Comparison of ENCODE assay signal across 20 cellular contexts in genomic region chr11:532512-533048, GRCh38.
"Had no signal": no experiment of that assay in that cellular context is flagged by ENCODE, and none has a peak within 500 bp of the region (broad histone marks: within the 10 kb centered on the region; RNA-seq: fewer than 3 reads in every experiment).

No MANE protein-coding gene starts in this region.

- H3K9me3 Mint-ChIP-seq: activated CD4-positive, alpha-beta T cell treated with anti-CD3 and anti-CD28 coated beads, Interleukin-2, amount 10 ng/mL, durations not matched to agents 7 days and 5 days; activated naive CD4-positive, alpha-beta T cell treated with anti-CD3 and anti-CD28 coated beads, Interleukin-2, amount 10 ng/mL, durations not matched to agents 7 days and 5 days; activated naive CD8-positive, alpha-beta T cell treated with anti-CD3 and anti-CD28 coated beads, Interleukin-2, amount 50 U/mL, for 24 hours; activated T-cell treated with anti-CD3 and anti-CD28 coated beads, Interleukin-2, amount 50 U/mL, for 4 hours; memory B cell; naive thymus-derived CD4-positive, alpha-beta T cell had no signal

- DNase-seq: activated CD4-positive, alpha-beta T cell treated with anti-CD3 and anti-CD28 coated beads, Interleukin-2, amount 10 ng/mL, durations not matched to agents 7 days and 5 days; activated CD8-positive, alpha-beta T cell treated with anti-CD3 and anti-CD28 coated beads, Interleukin-2, amount 10 ng/mL, durations not matched to agents 7 days and 5 days; activated effector memory CD4-positive, alpha-beta T cell treated with Interleukin-2 at 50 U/mL for 16 hours; activated naive CD4-positive, alpha-beta T cell treated with anti-CD3 and anti-CD28 coated beads, Interleukin-2, amount 10 ng/mL, durations not matched to agents 7 days and 5 days; activated naive CD8-positive, alpha-beta T cell treated with anti-CD3 and anti-CD28 coated beads, Interleukin-2, amount 50 U/mL, for 24 hours; activated T-cell treated with anti-CD3 and anti-CD28 coated beads, Interleukin-2, amount 50 U/mL, for 4 hours; anterior cingulate cortex; central memory CD4-positive, alpha-beta T cell; foreskin melanocyte; naive thymus-derived CD4-positive, alpha-beta T cell; stimulated activated CD4-positive, alpha-beta T cell treated with anti-CD3 and anti-CD28 coated beads, Interleukin-12 subunit alpha, Interleukin-12 subunit beta, amount 100 ng/mL, for 4 hours; stimulated activated CD4-positive, alpha-beta T cell treated with anti-CD3 and anti-CD28 coated beads, Interleukin-1b, Interleukin-23, amount 100 ng/mL, for 48 hours; stimulated activated CD8-positive, alpha-beta memory T cell treated with anti-CD3 and anti-CD28 coated beads, Interleukin-4, amount 100 ng/mL, for 48 hours; stimulated activated naive CD4-positive, alpha-beta T cell; T-helper 1 cell; T-helper 9 cell had no signal

- H3K27me3 Mint-ChIP-seq: activated CD4-positive, alpha-beta T cell treated with anti-CD3 and anti-CD28 coated beads, Interleukin-2, amount 10 ng/mL, durations not matched to agents 7 days and 5 days; activated naive CD8-positive, alpha-beta T cell treated with anti-CD3 and anti-CD28 coated beads, Interleukin-2, amount 50 U/mL, for 24 hours; brain; memory B cell; naive thymus-derived CD4-positive, alpha-beta T cell had no signal

- H3K27ac Mint-ChIP-seq: activated CD4-positive, alpha-beta T cell treated with anti-CD3 and anti-CD28 coated beads, Interleukin-2, amount 10 ng/mL, durations not matched to agents 7 days and 5 days; activated CD8-positive, alpha-beta T cell treated with anti-CD3 and anti-CD28 coated beads, Interleukin-2, amount 10 ng/mL, durations not matched to agents 7 days and 5 days; activated naive CD4-positive, alpha-beta T cell treated with anti-CD3 and anti-CD28 coated beads, Interleukin-2, amount 10 ng/mL, durations not matched to agents 7 days and 5 days; activated naive CD8-positive, alpha-beta T cell treated with anti-CD3 and anti-CD28 coated beads, Interleukin-2, amount 50 U/mL, for 24 hours; memory B cell; naive thymus-derived CD4-positive, alpha-beta T cell had no signal

- H3K36me3 Mint-ChIP-seq: brain had no signal

- H3K4me3 Mint-ChIP-seq: activated CD4-positive, alpha-beta T cell treated with anti-CD3 and anti-CD28 coated beads, Interleukin-2, amount 10 ng/mL, durations not matched to agents 7 days and 5 days; activated CD8-positive, alpha-beta T cell treated with anti-CD3 and anti-CD28 coated beads, Interleukin-2, amount 10 ng/mL, durations not matched to agents 7 days and 5 days; activated naive CD8-positive, alpha-beta T cell treated with anti-CD3 and anti-CD28 coated beads, Interleukin-2, amount 50 U/mL, for 24 hours; memory B cell had no signal

- H3K27ac ChIP-seq: coronary artery, pancreas had no signal
